Comparison of ENCODE assay signal across 31 cellular contexts in the genomic region with DNA sequence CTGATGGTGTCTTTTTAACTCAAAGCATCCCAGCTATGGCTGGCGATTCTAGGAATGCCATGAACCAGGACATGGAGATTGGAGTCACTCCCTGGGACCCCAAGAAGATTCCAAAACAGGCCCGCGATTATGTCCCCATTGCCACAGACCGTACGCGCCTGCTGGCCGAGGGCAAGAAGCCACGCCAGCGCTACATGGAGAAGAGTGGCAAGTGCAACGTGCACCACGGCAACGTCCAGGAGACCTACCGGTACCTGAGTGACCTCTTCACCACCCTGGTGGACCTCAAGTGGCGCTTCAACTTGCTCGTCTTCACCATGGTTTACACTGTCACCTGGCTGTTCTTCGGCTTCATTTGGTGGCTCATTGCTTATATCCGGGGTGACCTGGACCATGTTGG. TPM values are rescaled to one million over a fixed set of nuclear protein-coding genes. Genes with fewer than 3 reads are reported as not detected.
"Had no signal": no experiment of that assay in that cellular context is flagged by ENCODE, and none has a peak within 500 bp of the region (broad histone marks: within the 10 kb centered on the region; RNA-seq: fewer than 3 reads in every experiment).

No MANE protein-coding gene starts in this region.

- H3K4me1 ChIP-seq: colonic mucosa had no signal

- H3K27ac Mint-ChIP-seq: effector memory CD8-positive, alpha-beta T cell; endodermal cell; mesothelial cell of epicardium had no signal

- H3K27ac ChIP-seq: colonic mucosa, epithelial cell of prostate, esophagus squamous epithelium, gastrocnemius medialis, heart left ventricle, hepatocyte, left ventricle myocardium inferior, lower lobe of right lung had no signal

- H3K4me3 Mint-ChIP-seq: dendritic cell treated with granulocyte-macrophage colony-stimulating factor and Interleukin-4, amounts not matched to agents 40 ng/mL and 50 ng/mL, for 4 days; effector memory CD8-positive, alpha-beta T cell; endodermal cell; mesothelial cell of epicardium had no signal

- H3K36me3 Mint-ChIP-seq: mesothelial cell of epicardium had no signal

- H3K4me3 ChIP-seq: colonic mucosa, esophagus squamous epithelium, gastrocnemius medialis, heart left ventricle, hepatocyte, left ventricle myocardium inferior, lower lobe of right lung, mucosa of descending colon had no signal

- DNase-seq: colonic mucosa; cortex of kidney; effector CD8-positive, alpha-beta T cell; effector memory CD8-positive, alpha-beta T cell; endodermal cell; erythroblast; esophagus squamous epithelium; foreskin fibroblast; foreskin melanocyte; gastrocnemius medialis; heart left ventricle; kidney glomerular epithelial cell; left colon; left ventricle myocardium inferior; lower lobe of right lung; mesenchymal stem cell had no signal

- FAIRE-seq: endometrium, islet of Langerhans, keratinocyte had no signal

- H3K36me3 ChIP-seq: colonic mucosa, esophagus squamous epithelium, gastrocnemius medialis, heart left ventricle, left ventricle myocardium inferior, lower lobe of right lung had no signal

- H3K9me3 ChIP-seq: colonic mucosa, esophagus squamous epithelium, gastrocnemius medialis, heart left ventricle, left ventricle myocardium inferior, lower lobe of right lung, mucosa of descending colon had no signal

- H3K27me3 ChIP-seq: colonic mucosa, esophagus squamous epithelium had no signal

- ATAC-seq: effector memory CD8-positive, alpha-beta T cell; esophagus mucosa; gastrocnemius medialis; heart left ventricle; left colon; left lobe of liver; lower lobe of right lung; mucosa of descending colon had no signal

- H3K9me3 Mint-ChIP-seq: endodermal cell, mesothelial cell of epicardium had no signal

RNA-seq across cellular contexts. Expression of gene KCNJ5, which starts 20.1 kb away (rescaled TPM):
- total RNA-seq: dermis microvascular lymphatic vessel endothelial cell, lung microvascular endothelial cell, myocyte had no signal

RNA-seq across cellular contexts. Expression of gene TP53AIP1, which starts 31.4 kb away (rescaled TPM):
- total RNA-seq: dermis microvascular lymphatic vessel endothelial cell, endodermal cell, gastrocnemius medialis, heart left ventricle, left lobe of liver, left ventricle myocardium inferior, lower lobe of right lung, lung microvascular endothelial cell had no signal

RNA-seq across cellular contexts. Expression of gene KCNJ1, which starts 44.1 kb away (rescaled TPM):
- total RNA-seq: chondrocyte, colonic mucosa, endodermal cell, esophagus mucosa, hepatocyte, left colon, left lobe of liver, left ventricle myocardium inferior, mesenteric fat pad, mesothelial cell of epicardium, mucosa of descending colon had no signal
